ENCODE assay signal across 8 cellular contexts in the genomic region with DNA sequence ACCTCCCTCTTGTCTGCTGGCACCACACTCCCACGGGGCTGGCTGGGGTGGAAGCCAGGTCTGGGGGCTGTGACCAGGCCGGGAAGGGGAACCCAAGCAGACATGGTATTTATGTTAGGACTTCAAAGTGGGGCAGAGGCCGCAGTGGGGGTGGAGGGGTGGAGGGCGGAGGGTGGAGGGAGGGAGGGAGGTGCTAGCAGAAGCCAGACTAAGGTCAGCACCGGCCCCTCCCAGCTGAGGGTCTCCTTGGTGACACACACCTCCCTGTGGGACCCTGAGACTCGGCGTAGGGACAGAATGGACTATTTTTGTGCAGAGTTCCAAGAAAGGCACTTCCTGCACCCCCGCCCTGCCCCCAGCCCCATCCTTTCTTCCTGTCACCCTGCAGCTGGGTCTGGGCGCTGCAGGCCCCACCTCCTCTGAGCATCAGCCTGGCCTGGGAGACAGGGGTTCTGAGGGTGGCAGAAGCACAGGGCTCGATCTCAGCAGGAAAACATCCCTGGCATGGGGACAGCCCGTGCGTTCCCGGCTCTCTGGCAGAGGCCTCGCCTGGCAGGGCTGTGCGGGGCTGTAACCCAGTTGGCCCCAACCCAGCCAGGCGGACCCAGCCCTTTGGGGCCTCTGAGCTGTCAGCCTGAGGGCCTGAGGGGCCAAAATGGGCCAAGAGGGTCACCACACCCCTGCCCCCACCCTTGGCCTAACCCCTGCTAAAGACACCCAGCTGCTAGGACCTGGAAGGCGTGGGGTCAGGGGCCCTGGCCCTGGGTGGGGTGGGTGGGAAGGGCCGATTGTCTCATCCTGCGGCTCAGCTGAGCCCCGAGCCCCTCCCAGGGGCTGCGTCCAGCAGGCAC. TPM values are rescaled to one million over a fixed set of nuclear protein-coding genes. Genes with fewer than 3 reads are reported as not detected.
DNase-seq lines count a peak whose midpoint lies in the region; ATAC-seq and TF ChIP-seq lines count a peak whose summit lies in the region.

No MANE protein-coding gene starts in this region.

- TF ChIP-seq POLR2A in esophagus squamous epithelium (IDR thresholded peaks at IDR 0.05) = no peak

- POLR2A ChIA-PET in SK-N-SH (lab: Yijun Ruan, JAX) = interaction anchor here (1.3 to 1.8 kb wide), 2 partner anchors 9 to 14 kb away, joined by 10 to 17 read pairs; a partner anchor contains a TSS

- TF ChIP-seq RAD21 in SK-N-SH (IDR thresholded peaks at IDR 0.05; ENCODE audit: low read length) = no peak

- H3K79me2 ChIP-seq in SK-N-SH (ENCODE audit: insufficient read depth) = no peaks in the 10 kb centered on the region

- TF ChIP-seq EP300 in SK-N-SH (IDR thresholded peaks at IDR 0.05; ENCODE audit: borderline replicate concordance in 1 of 2, low read depth in 1 of 2, low read length in 1 of 2) = no peak

- peak overlapping the region; percentile 62; the same call in 1 of the 2 replicates for H3K9ac ChIP-seq in SK-N-SH

- peaks cover 28 to 36% of the 10 kb centered on the region in 2 experiments; a peak in 3 of 4 replicates for H3K4me1 ChIP-seq in SK-N-SH (ENCODE audit: control insufficient read depth in 1 of 2, insufficient read depth in 2 of 2, low read depth in 1 of 2, low read length in 1 of 2)
- peaks cover 24 to 54% (median 29%) of the 10 kb centered on the region in 3 donors for H3K4me1 ChIP-seq in esophagus squamous epithelium
- peaks cover 8% of the 10 kb centered on the region for H3K4me1 ChIP-seq in psoas muscle

- peak overlapping the region; percentile 66 for H3K4me2 ChIP-seq in SK-N-SH

- H3F3A ChIP-seq in SK-N-SH (replicated peaks; ENCODE audit: insufficient read depth) = peaks cover 9% of the 10 kb centered on the region

- no peaks in the 10 kb centered on the region for H3K9me2 ChIP-seq in SK-N-SH

- intact Hi-C loops in esophagus squamous epithelium (cut with DNase I) = no loop called here
- intact Hi-C loops in psoas muscle (cut with DNase I) = no loop called here

- CTCF ChIA-PET in SK-N-SH (lab: Yijun Ruan, JAX) = interaction anchor here (0.7 to 1.8 kb wide), 10 partner anchors 9 to 62 kb away, joined by 3 to 46 read pairs (median 4); a partner anchor contains a TSS

- H3K4me3 ChIP-seq in SK-N-SH (ENCODE audit: low read depth in 2 of 2, low read length in 1 of 2) (no peak overlapping the region), esophagus squamous epithelium (no peak overlapping the region), psoas muscle (no peak overlapping the region)

- ATAC-seq in psoas muscle = peak; percentile 12 to 54 (median 44)
- no peak for ATAC-seq in GM19397 (IDR thresholded peaks at IDR 0.05; ENCODE audit: unreplicated experiment)
- ATAC-seq in GM21447 (IDR thresholded peaks at IDR 0.05; ENCODE audit: unreplicated experiment) = no peak
- ATAC-seq in HG03280 (IDR thresholded peaks at IDR 0.05; ENCODE audit: unreplicated experiment) = no peak
- ATAC-seq in HG03378 (IDR thresholded peaks at IDR 0.05; ENCODE audit: unreplicated experiment) = no peak

- H2AFZ ChIP-seq in SK-N-SH (ENCODE audit: low read depth) = peak overlapping the region; percentile 46; the same call in 1 of the 2 replicates

- H3K9me3 ChIP-seq in SK-N-SH (no peaks in the 10 kb centered on the region), esophagus squamous epithelium (no peaks in the 10 kb centered on the region), psoas muscle (no peaks in the 10 kb centered on the region)

- H3K27me3 ChIP-seq in SK-N-SH (ENCODE audit: insufficient read depth) (no peaks in the 10 kb centered on the region), esophagus squamous epithelium (no peaks in the 10 kb centered on the region), psoas muscle (ENCODE audit: insufficient read depth in 3 of 3, low read length in 2 of 3) (no peaks in the 10 kb centered on the region)

- TF ChIP-seq CTCF in SK-N-SH (IDR thresholded peaks at IDR 0.05) = no peak
- TF ChIP-seq CTCF in esophagus squamous epithelium (IDR thresholded peaks at IDR 0.05) = no peak
- TF ChIP-seq CTCF in psoas muscle (IDR thresholded peaks at IDR 0.05) = no peak

- H3K27ac ChIP-seq in SK-N-SH (ENCODE audit: low read depth in 2 of 2, low read length in 1 of 2) (peak overlapping the region; percentile 73 to 80), esophagus squamous epithelium (peak overlapping the region; percentile 49 to 88 (median 72)), psoas muscle (no peak overlapping the region)

- H4K20me1 ChIP-seq in SK-N-SH (ENCODE audit: insufficient read depth) = no peaks in the 10 kb centered on the region

- no peaks in the 10 kb centered on the region for H3K36me3 ChIP-seq in SK-N-SH (replicated peaks in 1 of 2; ENCODE audit: control insufficient read depth in 1 of 2, insufficient read depth in 2 of 2, low read length in 1 of 2)
- H3K36me3 ChIP-seq in esophagus squamous epithelium = peaks cover 0 to 8% (median 0%) of the 10 kb centered on the region in 3 donors
- no peaks in the 10 kb centered on the region for H3K36me3 ChIP-seq in psoas muscle (ENCODE audit: insufficient read depth in 1 of 2, low read depth in 1 of 2)

- 42% methylated on average over 9 of the region's 21 CpGs for WGBS in SK-N-SH (ENCODE audit: low lambda C conversion rate)
- WGBS in esophagus squamous epithelium, 2 donors = 38 to 40% methylated on average over 1 to 12 of the region's 21 CpGs
- WGBS in psoas muscle, 3 donors = 31 to 43% (median 33%) methylated on average over 20 to 21 of the region's 21 CpGs

- peak; percentile 49 for DNase-seq in Daoy (ENCODE audit: low read depth)
- peak; percentile 79 for DNase-seq in SK-N-SH
- DNase-seq in esophagus squamous epithelium (lab: John Stamatoyannopoulos, UW) = no peak
- DNase-seq in psoas muscle = peak; percentile 74 to 81

TF ChIP-seq in SK-N-SH, 30 proteins besides CTCF, POLR2A, EP300 and RAD21:
- TF ChIP-seq RXRA (IDR thresholded peaks at IDR 0.05; ENCODE audit: borderline replicate concordance, low read depth) (peak; percentile 29; the same call in 1 of the 2 replicates), ELF1 (IDR thresholded peaks at IDR 0.05) (no peak), CHD2 (IDR thresholded peaks at IDR 0.05; ENCODE audit: low read length, partially characterized antibody) (peak; percentile 50), GATA2 (CRISPR knock-in tag; IDR thresholded peaks at IDR 0.05) (no peak), FOSL2 (IDR thresholded peaks at IDR 0.05; ENCODE audit: borderline replicate concordance, low read depth) (no peak), TCF12 (IDR thresholded peaks at IDR 0.05) (peak; percentile 54), NFIC (IDR thresholded peaks at IDR 0.05; ENCODE audit: borderline replicate concordance) (peak; percentile 73)
- TF ChIP-seq, protein P1, sequence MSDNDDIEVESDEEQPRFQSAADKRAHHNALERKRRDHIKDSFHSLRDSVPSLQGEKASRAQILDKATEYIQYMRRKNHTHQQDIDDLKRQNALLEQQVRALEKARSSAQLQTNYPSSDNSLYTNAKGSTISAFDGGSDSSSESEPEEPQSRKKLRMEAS (IDR thresholded peaks at IDR 0.05; ENCODE audit: low read depth) = 0 out of 2 replicates have a peak, but pooled peaks have one; percentile 16
- TF ChIP-seq, protein P2, sequence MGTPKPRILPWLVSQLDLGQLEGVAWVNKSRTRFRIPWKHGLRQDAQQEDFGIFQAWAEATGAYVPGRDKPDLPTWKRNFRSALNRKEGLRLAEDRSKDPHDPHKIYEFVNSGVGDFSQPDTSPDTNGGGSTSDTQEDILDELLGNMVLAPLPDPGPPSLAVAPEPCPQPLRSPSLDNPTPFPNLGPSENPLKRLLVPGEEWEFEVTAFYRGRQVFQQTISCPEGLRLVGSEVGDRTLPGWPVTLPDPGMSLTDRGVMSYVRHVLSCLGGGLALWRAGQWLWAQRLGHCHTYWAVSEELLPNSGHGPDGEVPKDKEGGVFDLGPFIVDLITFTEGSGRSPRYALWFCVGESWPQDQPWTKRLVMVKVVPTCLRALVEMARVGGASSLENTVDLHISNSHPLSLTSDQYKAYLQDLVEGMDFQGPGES (IDR thresholded peaks at IDR 0.05; ENCODE audit: low read depth, low read length) = no peak

RNA-seq across cellular contexts. Expression of a gene that starts 9.6 kb away (rescaled TPM):
- 0.06 TPM in 1 of 2 replicates, not detected in the other for total RNA-seq in Daoy (2014; rRNA removed; shearing (Covaris generic))
- 2.6 and 7.7 TPM in 2 replicates for polyA plus RNA-seq in SK-N-SH (2012; rRNA removed)
- 2.9 and 3.8 TPM in 2 replicates for polyA plus RNA-seq in SK-N-SH (2012; cell fraction: cytosol; rRNA removed)
- polyA plus RNA-seq in SK-N-SH (2012; cell fraction: nucleus; rRNA removed) = 3.0 and 4.6 TPM in 2 replicates
- 10 to 100 TPM in 1 of 4 donors, 1 to 10 TPM in 3; 1.9 to 13.2 (median 6.1) TPM for total RNA-seq in esophagus squamous epithelium
- 10 to 100 TPM in 1 of 4 donors, 1 to 10 TPM in 3; 7.3 to 10.7 (median 9.1) TPM for total RNA-seq in psoas muscle
- polyA plus RNA-seq in psoas muscle = 1 to 10 TPM; 2.9 to 8.9 (median 5.5) TPM

RNA-seq across cellular contexts. Expression of a gene that starts 9.7 kb away (rescaled TPM):
- total RNA-seq in Daoy (2014; rRNA removed; shearing (Covaris generic)) = 13.2 and 14.6 TPM in 2 replicates
- polyA plus RNA-seq in SK-N-SH (2012; rRNA removed) (13.0 and 16.9 TPM in 2 replicates), psoas muscle (10 to 100 TPM in 1 of 3 donors, 1 to 10 TPM in 2; 1.2 to 38.0 (median 2.0) TPM)
- polyA plus RNA-seq in SK-N-SH (2012; cell fraction: cytosol; rRNA removed) = 6.1 and 9.3 TPM in 2 replicates
- 71.9 and 87.9 TPM in 2 replicates for polyA plus RNA-seq in SK-N-SH (2012; cell fraction: nucleus; rRNA removed)
- total RNA-seq in esophagus squamous epithelium (10 to 100 TPM; 22.3 to 37.2 (median 27.6) TPM), psoas muscle (1 to 10 TPM; 3.9 to 6.9 (median 6.1) TPM)

RNA-seq across cellular contexts. Expression of a gene that starts 18.4 kb away (rescaled TPM):
- 111 and 124 TPM in 2 replicates for total RNA-seq in Daoy (2014; rRNA removed; shearing (Covaris generic))
- polyA plus RNA-seq in SK-N-SH (2012; rRNA removed) (70.0 and 76.5 TPM in 2 replicates), psoas muscle (100 to 1,000 TPM in 1 of 3 donors, 10 to 100 TPM in 2; 55.9 to 152 (median 91.3) TPM)
- 65.3 and 67.8 TPM in 2 replicates for polyA plus RNA-seq in SK-N-SH (2012; cell fraction: cytosol; rRNA removed)
- polyA plus RNA-seq in SK-N-SH (2012; cell fraction: nucleus; rRNA removed) = 66.8 and 73.5 TPM in 2 replicates
- total RNA-seq in esophagus squamous epithelium (10 to 100 TPM; 43.8 to 65.5 (median 56.8) TPM), psoas muscle (10 to 100 TPM; 12.6 to 33.8 (median 19.9) TPM)

RNA-seq across cellular contexts. Expression of a gene that starts 20.9 kb away (rescaled TPM):
- 30.0 and 34.5 TPM in 2 replicates for total RNA-seq in Daoy (2014; rRNA removed; shearing (Covaris generic))
- polyA plus RNA-seq in SK-N-SH (2012; rRNA removed) (26.4 TPM in 2 replicates), psoas muscle (10 to 100 TPM; 12.6 to 50.3 (median 24.5) TPM)
- 18.3 and 23.9 TPM in 2 replicates for polyA plus RNA-seq in SK-N-SH (2012; cell fraction: cytosol; rRNA removed)
- polyA plus RNA-seq in SK-N-SH (2012; cell fraction: nucleus; rRNA removed) = 17.6 and 20.1 TPM in 2 replicates
- total RNA-seq in esophagus squamous epithelium (10 to 100 TPM in 2 of 4 donors, 1 to 10 TPM in 2; 6.8 to 24.0 (median 11.3) TPM), psoas muscle (10 to 100 TPM; 17.0 to 21.0 (median 18.4) TPM)

RNA-seq across cellular contexts. Expression of a gene that starts 34.8 kb away (rescaled TPM):
- total RNA-seq in Daoy (2014; rRNA removed; shearing (Covaris generic)) = 0.60 TPM in 1 of 2 replicates, not detected in the other
- polyA plus RNA-seq in SK-N-SH (2012; rRNA removed) (0.29 and 0.35 TPM in 2 replicates), psoas muscle (under 1 TPM in 2 of 3 donors, not detected in 1; 0.04 to 0.05 TPM)
- polyA plus RNA-seq in SK-N-SH (2012; cell fraction: cytosol; rRNA removed) = 0.12 and 0.26 TPM in 2 replicates
- 0.56 and 0.69 TPM in 2 replicates for polyA plus RNA-seq in SK-N-SH (2012; cell fraction: nucleus; rRNA removed)
- total RNA-seq in esophagus squamous epithelium (not detected), psoas muscle (not detected)

Comparison
In these comparisons a context has a peak if more than half of its experiments do, and no peak if none do; other contexts are left out.
1. ATAC-seq: peak in psoas muscle (4 of 4); none in GM19397 (single experiment), GM21447 (single experiment), HG03280 (single experiment) and HG03378 (single experiment).